11 cellular contexts compared by ENCODE assay signal in the genomic region with DNA sequence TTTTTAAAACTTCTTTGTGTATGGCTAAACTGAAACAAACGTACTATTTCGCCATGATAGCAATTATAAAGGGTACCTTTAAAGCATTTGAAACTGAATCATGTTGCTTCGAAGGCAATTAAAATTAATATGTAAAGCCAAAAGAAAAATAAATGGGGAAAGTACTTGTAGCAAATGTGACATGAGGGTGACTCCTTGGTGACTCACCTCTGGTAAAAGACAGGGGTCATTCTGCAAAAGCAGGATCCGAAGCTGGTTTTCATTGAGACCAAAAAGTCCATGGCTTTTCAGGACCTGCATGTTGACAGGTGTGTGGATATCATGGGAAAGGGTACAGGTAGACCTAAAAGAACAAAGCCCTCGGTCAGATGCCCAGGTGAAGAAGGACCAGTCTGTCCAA. TPM values are rescaled to one million over a fixed set of nuclear protein-coding genes. Genes with fewer than 3 reads are reported as not detected.
DNase-seq lines count a peak whose midpoint lies in the region; ATAC-seq lines count a peak whose summit lies in the region.
"Had no signal": no experiment of that assay in that cellular context is flagged by ENCODE, and none has a peak within 500 bp of the region (broad histone marks: within the 10 kb centered on the region; RNA-seq: fewer than 3 reads in every experiment).

No MANE protein-coding gene starts in this region.

- no peak overlapping the region for H3K27ac ChIP-seq in SJSA1

- no peaks in the 10 kb centered on the region for H3K27me3 Mint-ChIP-seq in activated T-cell treated with anti-CD3 and anti-CD28 coated beads, Interleukin-2, amount 50 U/mL, for 24 hours

- H3K4me3 ChIP-seq in SJSA1 (peak overlapping the region; percentile 88; the same call in 1 of the 2 replicates), endocrine pancreas (ENCODE audit: control insufficient read depth, insufficient read depth, low read length) (peak overlapping the region; percentile 49)

- H3K4me3 Mint-ChIP-seq in activated T-cell treated with anti-CD3 and anti-CD28 coated beads, Interleukin-2, amount 50 U/mL, for 24 hours, result peak overlapping the region; percentile 83
- H3K4me3 Mint-ChIP-seq in stimulated activated effector memory CD8-positive, alpha-beta T cell treated with anti-CD3 and anti-CD28 coated beads, Interleukin-12 subunit alpha, Interleukin-12 subunit beta, amount 100 ng/mL, for 72 hours, result peak overlapping the region; percentile 75

- H3K4me1 Mint-ChIP-seq in activated T-cell treated with anti-CD3 and anti-CD28 coated beads, Interleukin-2, amount 50 U/mL, for 24 hours (ENCODE audit: low read depth), result peaks cover 28% of the 10 kb centered on the region
- H3K4me1 Mint-ChIP-seq in stimulated activated effector memory CD8-positive, alpha-beta T cell treated with anti-CD3 and anti-CD28 coated beads, Interleukin-12 subunit alpha, Interleukin-12 subunit beta, amount 100 ng/mL, for 72 hours, result peaks cover 33% of the 10 kb centered on the region

- no peak for DNase-seq in activated T-cell treated with anti-CD3 and anti-CD28 coated beads, Interleukin-2, amount 50 U/mL, for 24 hours
- DNase-seq in activated T-cell treated with anti-CD3 and anti-CD28 coated beads, Interleukin-2, amount 50 U/mL, for 1 hour, result no peak
- DNase-seq in SJSA1 (ENCODE audit: low read depth in 1 of 2, low spot score in 2 of 2) (no peak), DMS79 treated with DMSO at 0.1 percent for 48 hours (lab: John Stamatoyannopoulos, UW) (no peak), inferior parietal cortex (ENCODE audit: extremely low spot score) (no peak)
- no peak for DNase-seq in stimulated activated effector memory CD8-positive, alpha-beta T cell treated with anti-CD3 and anti-CD28 coated beads, Interleukin-12 subunit alpha, Interleukin-12 subunit beta, amount 100 ng/mL, for 72 hours (ENCODE audit: low spot score in 2 of 2)
- DNase-seq: hippocampal formation; NK-92 treated with Interleukin-12 subunit alpha and Interleukin-12 subunit beta, amount 100 ng/mL, for 24 hours; stomach had no signal

- H3K9ac ChIP-seq in endocrine pancreas (ENCODE audit: control insufficient read depth, insufficient read depth, low read length), result no peak overlapping the region

- no peaks in the 10 kb centered on the region for H3K9me3 ChIP-seq in SJSA1 (replicated peaks)
- H3K9me3 ChIP-seq in endocrine pancreas (ENCODE audit: control insufficient read depth, low read length), result no peaks in the 10 kb centered on the region
- H3K9me3 ChIP-seq: stomach had no signal

- H3K9me3 Mint-ChIP-seq in activated T-cell treated with anti-CD3 and anti-CD28 coated beads, Interleukin-2, amount 50 U/mL, for 24 hours, result no peaks in the 10 kb centered on the region
- H3K9me3 Mint-ChIP-seq in stimulated activated effector memory CD8-positive, alpha-beta T cell treated with anti-CD3 and anti-CD28 coated beads, Interleukin-12 subunit alpha, Interleukin-12 subunit beta, amount 100 ng/mL, for 72 hours, result no peaks in the 10 kb centered on the region

- H3K36me3 Mint-ChIP-seq in activated T-cell treated with anti-CD3 and anti-CD28 coated beads, Interleukin-2, amount 50 U/mL, for 24 hours (ENCODE audit: low read depth), result peaks cover 49% of the 10 kb centered on the region
- H3K36me3 Mint-ChIP-seq in stimulated activated effector memory CD8-positive, alpha-beta T cell treated with anti-CD3 and anti-CD28 coated beads, Interleukin-12 subunit alpha, Interleukin-12 subunit beta, amount 100 ng/mL, for 72 hours, result peaks cover 51% of the 10 kb centered on the region

- peaks cover 15% of the 10 kb centered on the region for H3K4me1 ChIP-seq in SJSA1 (replicated peaks)
- H3K4me1 ChIP-seq in endocrine pancreas (ENCODE audit: control insufficient read depth, insufficient read depth, low read length), result no peaks in the 10 kb centered on the region

- H3K36me3 ChIP-seq in SJSA1, result peaks cover 56% of the 10 kb centered on the region
- H3K36me3 ChIP-seq in endocrine pancreas (ENCODE audit: control insufficient read depth, insufficient read depth, low read length), result no peaks in the 10 kb centered on the region

- no peak for ATAC-seq in stimulated activated effector memory CD8-positive, alpha-beta T cell treated with anti-CD3 and anti-CD28 coated beads, Interleukin-12 subunit alpha, Interleukin-12 subunit beta, amount 100 ng/mL, for 72 hours
- no peak for ATAC-seq in HG03196 (IDR thresholded peaks at IDR 0.05; ENCODE audit: unreplicated experiment)

- H3K27ac Mint-ChIP-seq in activated T-cell treated with anti-CD3 and anti-CD28 coated beads, Interleukin-2, amount 50 U/mL, for 24 hours, result peak overlapping the region; percentile 82
- peak overlapping the region; percentile 63 for H3K27ac Mint-ChIP-seq in stimulated activated effector memory CD8-positive, alpha-beta T cell treated with anti-CD3 and anti-CD28 coated beads, Interleukin-12 subunit alpha, Interleukin-12 subunit beta, amount 100 ng/mL, for 72 hours

- H3K27me3 ChIP-seq in SJSA1 (replicated peaks), result no peaks in the 10 kb centered on the region
- H3K27me3 ChIP-seq in endocrine pancreas (ENCODE audit: control insufficient read depth, insufficient read depth, low read length), result no peaks in the 10 kb centered on the region
- H3K27me3 ChIP-seq: stomach had no signal

RNA-seq across cellular contexts. Expression of a gene that starts 1.5 kb away (rescaled TPM):
- 7.5 and 15.2 TPM in 2 replicates for total RNA-seq in SJSA1 (2014; rRNA removed; shearing (Covaris generic))

RNA-seq across cellular contexts. Expression of a gene that starts 53.1 kb away (rescaled TPM):
- total RNA-seq in SJSA1 (2014; rRNA removed; shearing (Covaris generic)), result 0.75 and 0.95 TPM in 2 replicates
